Comparison of ENCODE assay signal across 9 cellular contexts in genomic region chr19:29878973-29879654, GRCh38.
DNase-seq lines count a peak whose midpoint lies in the region; ATAC-seq and TF ChIP-seq lines count a peak whose summit lies in the region.
"Had no signal": no experiment of that assay in that cellular context is flagged by ENCODE, and none has a peak within 500 bp of the region (broad histone marks: within the 10 kb centered on the region; RNA-seq: fewer than 3 reads in every experiment).

No MANE protein-coding gene starts in this region.

- no peak for TF ChIP-seq CTCF in BE2C (IDR thresholded peaks at IDR 0.05; ENCODE audit: low read depth, low read length)

- H3K27me3 ChIP-seq in BE2C, result no peaks in the 10 kb centered on the region

- H3K36me3 ChIP-seq in BE2C (no peaks in the 10 kb centered on the region), SK-N-MC (ENCODE audit: insufficient read depth, low read length) (no peaks in the 10 kb centered on the region)

- H3K4me1 ChIP-seq in BE2C, result no peaks in the 10 kb centered on the region

- no peak for ATAC-seq in HG02642 (IDR thresholded peaks at IDR 0.05; ENCODE audit: poor library complexity, unreplicated experiment)

- H3K27ac ChIP-seq in SK-N-MC, result no peak overlapping the region

- no peak overlapping the region for H3K9ac ChIP-seq in SK-N-MC (ENCODE audit: insufficient read length)

- H3K4me3 ChIP-seq in BE2C (ENCODE audit: low read depth, low read length) (peak overlapping the region; percentile 29), SK-N-MC (no peak overlapping the region)

- H3K9me3 ChIP-seq in BE2C (no peaks in the 10 kb centered on the region), SK-N-MC (ENCODE audit: low read depth, low read length) (no peaks in the 10 kb centered on the region)

- peak; percentile 69 for DNase-seq in BE2C
- DNase-seq in HK-2 (ENCODE audit: unreplicated experiment), result peak; percentile 38
- DNase-seq in SK-N-MC (ENCODE audit: low read depth, low spot score), result peak; percentile 37
- DNase-seq in iPS-NIHi7 (ENCODE audit: extremely low spot score), result peak; percentile 69
- no peak for DNase-seq in T-helper 2 cell
- DNase-seq in NCI-H1105 (lab: John Stamatoyannopoulos, UW), result no peak
- no peak for DNase-seq in T-helper 9 cell
- DNase-seq: stimulated activated naive CD4-positive, alpha-beta T cell had no signal

Comparison
In these comparisons a context has a peak if more than half of its experiments do, and no peak if none do; other contexts are left out.
1. DNase-seq: peak in BE2C (single experiment), HK-2 (single experiment), SK-N-MC (single experiment) and iPS-NIHi7 (single experiment); none in T-helper 2 cell (0 of 5), NCI-H1105 (single experiment) and T-helper 9 cell (single experiment).